ENCODE assay signal across 9 cellular contexts in the genomic region with DNA sequence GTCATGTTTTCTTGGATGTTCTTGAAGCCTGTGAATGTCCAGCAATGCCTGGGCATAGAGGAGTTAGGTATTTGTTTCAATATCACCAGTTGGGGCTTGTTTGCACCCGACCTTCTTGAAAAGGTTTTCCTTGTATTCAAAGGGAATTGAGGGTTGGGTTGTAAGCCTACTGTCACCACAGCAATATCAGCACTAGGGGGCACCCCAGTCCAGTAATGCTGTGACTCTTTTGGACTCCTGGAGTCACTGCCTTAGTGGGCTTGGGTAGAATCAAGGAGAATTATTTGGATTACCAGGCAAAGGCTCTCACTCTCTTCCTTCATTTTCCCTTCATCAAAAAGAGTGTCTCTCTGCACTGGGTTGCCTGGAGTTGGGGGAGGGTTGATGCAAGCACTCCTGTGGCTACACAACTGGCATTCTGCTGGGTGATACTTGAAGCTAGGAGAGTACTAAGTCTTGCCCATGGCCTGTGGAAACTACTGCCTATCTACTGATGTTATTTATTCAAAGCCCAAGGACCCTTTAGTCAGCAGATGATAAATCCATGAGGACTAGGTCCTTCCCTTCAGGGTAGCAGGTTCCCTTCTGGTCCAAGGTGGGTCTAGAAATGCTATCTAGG. TPM values are rescaled to one million over a fixed set of nuclear protein-coding genes. Genes with fewer than 3 reads are reported as not detected.
DNase-seq lines count a peak whose midpoint lies in the region; ATAC-seq and TF ChIP-seq lines count a peak whose summit lies in the region.
"Had no signal": no experiment of that assay in that cellular context is flagged by ENCODE, and none has a peak within 500 bp of the region (broad histone marks: within the 10 kb centered on the region; RNA-seq: fewer than 3 reads in every experiment).

No MANE protein-coding gene starts in this region.

- no peak overlapping the region for H3K4me3 Mint-ChIP-seq in memory B cell
- H3K4me3 Mint-ChIP-seq: dendritic cell treated with granulocyte-macrophage colony-stimulating factor and Interleukin-4, amounts not matched to agents 40 ng/mL and 50 ng/mL, for 4 days had no signal

- peaks cover 0 to 3% of the 10 kb centered on the region in 2 donors for H3K9me3 ChIP-seq in ascending aorta

- H3K27ac ChIP-seq in ascending aorta = no peak overlapping the region

- no peaks in the 10 kb centered on the region for H3K27me3 ChIP-seq in ascending aorta

- H3K9me3 Mint-ChIP-seq in memory B cell = peaks cover 5% of the 10 kb centered on the region
- H3K9me3 Mint-ChIP-seq: dendritic cell treated with granulocyte-macrophage colony-stimulating factor and Interleukin-4, amounts not matched to agents 40 ng/mL and 50 ng/mL, for 4 days had no signal

- ATAC-seq in memory B cell (ENCODE audit: low read depth) = peak; percentile 64
- ATAC-seq in GM21619 (IDR thresholded peaks at IDR 0.05; ENCODE audit: unreplicated experiment) = no peak
- no peak for ATAC-seq in sciatic nerve

- TF ChIP-seq CTCF in GM13977 (IDR thresholded peaks at IDR 0.05; ENCODE audit: extremely low read depth, insufficient read depth, missing control alignments) = peak; percentile 76
- TF ChIP-seq CTCF in ascending aorta (IDR thresholded peaks at IDR 0.05) = peak in 2 of 3 experiments; percentile 7 to 16

- H3K27ac Mint-ChIP-seq in memory B cell = no peak overlapping the region
- H3K27ac Mint-ChIP-seq: dendritic cell treated with granulocyte-macrophage colony-stimulating factor and Interleukin-4, amounts not matched to agents 40 ng/mL and 50 ng/mL, for 4 days had no signal

- DNase-seq in ACHN (peak; percentile 60), GM13977 (ENCODE audit: low spot score) (peak; percentile 11), RPMI7951 (ENCODE audit: low read depth) (peak; percentile 13), ascending aorta (ENCODE audit: low spot score in 2 of 2) (no peak), memory B cell (ENCODE audit: low spot score in 2 of 2) (peak; percentile 31 to 34), sciatic nerve (ENCODE audit: low spot score) (no peak), NCI-H1048 (lab: John Stamatoyannopoulos, UW) (no peak)

- H3K36me3 Mint-ChIP-seq in memory B cell = peaks cover 2% of the 10 kb centered on the region

- H3K4me1 ChIP-seq in ascending aorta = peaks cover 0 to 3% of the 10 kb centered on the region in 2 donors

- H3K36me3 ChIP-seq in ascending aorta = no peaks in the 10 kb centered on the region

- in situ Hi-C loops in ACHN (cut with HindIII; ENCODE audit: low pct_ligation_motif_present, low pct_unique_long_range_greater_than_20kb, low sequenced_read_pairs) = no loop called here
- in situ Hi-C loops in GM13977 (cut with MboI; ENCODE audit: low pct_unique_long_range_greater_than_20kb, low sequenced_read_pairs, unreplicated experiment) = loop anchor here (25.0 kb wide), 2 partner anchors 481 to 581 kb away; a partner anchor contains a TSS

- peaks cover 9% of the 10 kb centered on the region for H3K4me1 Mint-ChIP-seq in memory B cell

- H3K27me3 Mint-ChIP-seq in memory B cell = peaks cover 5% of the 10 kb centered on the region

- H3K4me3 ChIP-seq in ascending aorta = no peak overlapping the region

- intact Hi-C loops in ascending aorta (cut with DNase I) = loop anchor here (5.0 kb wide), 1 partner anchor 491 kb away; no protein-coding TSS in a partner anchor
- intact Hi-C loops in sciatic nerve (cut with DNase I) = no loop called here

RNA-seq across cellular contexts. Expression of a gene that starts 34.5 kb away (rescaled TPM):
- total RNA-seq in RPMI7951 (2014; rRNA removed; shearing (Covaris generic)) = not detected in 2 replicates
- total RNA-seq in ascending aorta = not detected
- total RNA-seq in sciatic nerve = not detected

RNA-seq across cellular contexts. Expression of a gene that starts 44.8 kb away (rescaled TPM):
- total RNA-seq in RPMI7951 (2014; rRNA removed; shearing (Covaris generic)) = not detected in 2 replicates
- not detected for total RNA-seq in ascending aorta
- not detected for total RNA-seq in sciatic nerve

RNA-seq across cellular contexts. Expression of a gene that starts 47.7 kb away (rescaled TPM):
- total RNA-seq in RPMI7951 (2014; rRNA removed; shearing (Covaris generic)) = not detected in 2 replicates
- total RNA-seq in ascending aorta = not detected
- not detected for total RNA-seq in sciatic nerve

Comparison
In these comparisons a context has a peak if more than half of its experiments do, and no peak if none do; other contexts are left out.
1. DNase-seq: peak in ACHN (single experiment), GM13977 (single experiment), RPMI7951 (single experiment) and memory B cell (2 of 2); none in ascending aorta (0 of 2), sciatic nerve (single experiment) and NCI-H1048 (single experiment).